7 cellular contexts compared by ENCODE assay signal in the genomic region with DNA sequence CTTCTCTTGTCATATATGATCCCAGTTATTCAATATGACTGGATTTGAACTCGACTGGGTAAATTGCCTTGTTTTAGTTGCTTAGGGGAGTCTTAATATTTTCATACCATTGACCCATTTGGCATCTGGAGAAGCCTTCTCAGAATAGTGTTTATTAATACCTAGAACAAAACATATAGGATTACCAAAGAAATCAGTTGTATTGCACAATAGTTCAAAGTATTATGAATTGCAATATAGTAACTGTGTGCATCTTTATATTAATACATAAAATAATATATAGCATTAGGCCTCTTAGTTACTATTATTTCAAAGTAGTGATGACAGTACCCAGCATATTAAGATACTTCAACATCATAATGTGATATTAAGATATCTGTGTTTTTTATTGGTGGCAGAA.
"Had no signal": no experiment of that assay in that cellular context is flagged by ENCODE, and none has a peak within 500 bp of the region (broad histone marks: within the 10 kb centered on the region; RNA-seq: fewer than 3 reads in every experiment).

No MANE protein-coding gene starts in this region.

- H3K4me2 ChIP-seq: GM23338 had no signal

- H3K4me3 ChIP-seq: GM23338 had no signal

- H2AFZ ChIP-seq: GM23338 had no signal

- DNase-seq: H9, HCEC 1CT, KG1 had no signal

- ATAC-seq: GM23338 had no signal

- FAIRE-seq: H1, H54, HTR-8/SVneo had no signal
